In genomic region chr5:127031863-127032232, GRCh38 we compare ENCODE assay signal across 1 cellular context.
A peak's percentile ranks its signal among the peaks of the same experiment; 100 is the strongest.
TF ChIP-seq lines count a peak whose summit lies in the region.

No MANE protein-coding gene starts in this region.

TF ChIP-seq in HepG2, 621 proteins besides CTCF, POLR2A, EP300 and RAD21:
- TF ChIP-seq ATF3 (CRISPR knock-in tag; IDR thresholded peaks at IDR 0.05): 0 out of 2 replicates have a peak, but pooled peaks have one; percentile 32
- peak; percentile 39 for TF ChIP-seq ATF7 (IDR thresholded peaks at IDR 0.05)
- no peak for TF ChIP-seq ATF7 (CRISPR knock-in tag; IDR thresholded peaks at IDR 0.05)
- peak in 1 of 2 experiments; percentile 56; a peak in 1 of 4 replicates for TF ChIP-seq ATF4 (CRISPR knock-in tag; IDR thresholded peaks at IDR 0.05)
- TF ChIP-seq MTERF4 (CRISPR knock-in tag; IDR thresholded peaks at IDR 0.05): no peak
- peak in 1 of 2 experiments; percentile 40; a peak in 1 of 4 replicates for TF ChIP-seq NR2F1 (CRISPR knock-in tag; IDR thresholded peaks at IDR 0.05)
- no peak for TF ChIP-seq FOXK2 (IDR thresholded peaks at IDR 0.05)
- peak; percentile 89 for TF ChIP-seq CEBPB (IDR thresholded peaks at IDR 0.05; ENCODE audit: borderline replicate concordance, low read depth, low read length)
- no peak for TF ChIP-seq ZBED4 (CRISPR knock-in tag; IDR thresholded peaks at IDR 0.05; ENCODE audit: borderline replicate concordance)
- TF ChIP-seq CEBPG (CRISPR knock-in tag; IDR thresholded peaks at IDR 0.05): peak; percentile 57
- TF ChIP-seq GTF3A (CRISPR knock-in tag; conservative IDR thresholded peaks at IDR 0.05): no peak
- TF ChIP-seq NR2F6 (IDR thresholded peaks at IDR 0.05): peak; percentile 36
- no peak for TF ChIP-seq NR2F6 (CRISPR knock-in tag; IDR thresholded peaks at IDR 0.05)
